Comparison of ENCODE assay signal across 8 cellular contexts in genomic region chr1:226061793-226062557, GRCh38. TPM values are rescaled to one million over a fixed set of nuclear protein-coding genes. Genes with fewer than 3 reads are reported as not detected.
DNase-seq lines count a peak whose midpoint lies in the region; ATAC-seq and TF ChIP-seq lines count a peak whose summit lies in the region.

No MANE protein-coding gene starts in this region.

- TF ChIP-seq CTCF in mucosa of descending colon (IDR thresholded peaks at IDR 0.05), result no peak

- peaks cover 0 to 3% of the 10 kb centered on the region in 2 donors for H3K36me3 ChIP-seq in esophagus (ENCODE audit: control insufficient read depth in 2 of 2, insufficient read depth in 2 of 2, low read length in 1 of 2)
- H3K36me3 ChIP-seq in mucosa of descending colon (ENCODE audit: low read depth), result no peaks in the 10 kb centered on the region

- peak; percentile 54 for ATAC-seq in GM19324 (IDR thresholded peaks at IDR 0.05; ENCODE audit: low FRiP score, unreplicated experiment)
- ATAC-seq in HG03354 (IDR thresholded peaks at IDR 0.05; ENCODE audit: poor library complexity, severe bottlenecking, unreplicated experiment), result peak; percentile 45
- peak; percentile 76 for ATAC-seq in mucosa of descending colon

- WGBS in esophagus, 2 donors, result 1% methylated on average over 62 to 102 of the region's 102 CpGs

- H3K27ac ChIP-seq in esophagus (ENCODE audit: low read depth in 2 of 2, low read length in 1 of 2) (peak overlapping the region; percentile 95 to 100), substantia nigra (ENCODE audit: low read depth, low read length, poor library complexity, severe bottlenecking) (peak overlapping the region; percentile 99)

- peak; percentile 95 for DNase-seq in COLO668 (lab: John Stamatoyannopoulos, UW; ENCODE audit: unreplicated experiment)
- DNase-seq in NCI-H446 treated with DMSO at 0.1 percent for 48 hours (lab: John Stamatoyannopoulos, UW), result peak; percentile 67
- peak; percentile 15 for DNase-seq in activated T-cell treated with anti-CD3 and anti-CD28 coated beads for 4 hours
- DNase-seq in mucosa of descending colon, result peak; percentile 83 to 91 (median 88)
- peak in 47 of 49 donors; percentile 26 to 98 (median 85) for DNase-seq in substantia nigra (lab: John Stamatoyannopoulos, UW)

- H3K27me3 ChIP-seq in esophagus (ENCODE audit: control insufficient read depth in 1 of 2, insufficient read depth in 2 of 2, low read length in 2 of 2), result no peaks in the 10 kb centered on the region

- H3K9me3 ChIP-seq in esophagus (ENCODE audit: control insufficient read depth in 2 of 2, insufficient read depth in 1 of 2, low read depth in 1 of 2, low read length in 1 of 2) (no peaks in the 10 kb centered on the region), mucosa of descending colon (no peaks in the 10 kb centered on the region)

- H3K4me3 ChIP-seq in esophagus (ENCODE audit: low read depth in 1 of 2, low read length in 2 of 2), result peak overlapping the region; percentile 91 to 99
- H3K4me3 ChIP-seq in mucosa of descending colon, result peak overlapping the region; percentile 60

- H3K4me1 ChIP-seq in esophagus (ENCODE audit: control insufficient read depth in 2 of 2, insufficient read depth in 2 of 2, low read length in 1 of 2), result peaks cover 0 to 2% of the 10 kb centered on the region in 2 donors
- H3K4me1 ChIP-seq in mucosa of descending colon (ENCODE audit: low read depth), result peaks cover 28% of the 10 kb centered on the region

- intact Hi-C loops in mucosa of descending colon (cut with DNase I, micrococcal nuclease), result loop anchor here in 1 of 2 donors (10.0 kb wide), 1 partner anchor 63 kb away; no protein-coding TSS in a partner anchor

RNA-seq across cellular contexts. Expression of gene H3-3A, which starts 0.5 kb away (rescaled TPM):
- 1,000 to 10,000 TPM in 1 of 2 donors, 100 to 1,000 TPM in 1; 679 to 1,046 TPM for polyA plus RNA-seq in esophagus
- 100 to 1,000 TPM; 466 to 839 (median 627) TPM for total RNA-seq in mucosa of descending colon

Comparison
In these comparisons a context has a peak if more than half of its experiments do, and no peak if none do; other contexts are left out.
1. Peak in every context shown above with its lines: DNase-seq, ATAC-seq, H3K4me3 ChIP-seq and H3K27ac ChIP-seq.
2. DNase-seq: peak in every context shown above with its lines; median percentile 95 in COLO668; 88 in mucosa of descending colon; 85 in substantia nigra; 67 in NCI-H446 treated with DMSO at 0.1 percent for 48 hours; 15 in activated T-cell treated with anti-CD3 and anti-CD28 coated beads for 4 hours.